In genomic region chr1:72623299-72623708, GRCh38 we compare ENCODE assay signal across 9 cellular contexts.
A peak's percentile ranks its signal among the peaks of the same experiment; 100 is the strongest.
DNase-seq lines count a peak whose midpoint lies in the region; ATAC-seq and TF ChIP-seq lines count a peak whose summit lies in the region.
"Had no signal": no experiment of that assay in that cellular context is flagged by ENCODE, and none has a peak within 500 bp of the region (broad histone marks: within the 10 kb centered on the region; RNA-seq: fewer than 3 reads in every experiment).

No MANE protein-coding gene starts in this region.

- H3K27ac Mint-ChIP-seq in activated T-helper 2 cell treated with anti-CD3 and anti-CD28 coated beads, Interferon-gamma antibody, Interleukin-2, Interleukin-4, amounts not matched to agents 10 μg/mL and 5 μg/mL and 100 μg/mL, durations not matched to agents 14 hours and 24 hours and 36 hours, result no peak overlapping the region
- H3K27ac Mint-ChIP-seq: activated B cell treated with CpG ODN at 0.5 μM for 24 hours had no signal

- TF ChIP-seq CTCF in HL-60 (IDR thresholded peaks at IDR 0.05; ENCODE audit: insufficient read depth, low read length), result peak; percentile 54
- peak; percentile 25 for TF ChIP-seq CTCF in coronary artery (IDR thresholded peaks at IDR 0.05)

- ATAC-seq in GM21423 (IDR thresholded peaks at IDR 0.05; ENCODE audit: unreplicated experiment), result peak; percentile 82

- intact Hi-C loops in activated T-helper 2 cell treated with anti-CD3 and anti-CD28 coated beads, Interferon-gamma antibody, Interleukin-2, Interleukin-4, amounts not matched to agents 10 μg/mL and 5 μg/mL and 100 μg/mL, durations not matched to agents 14 hours and 24 hours and 36 hours (cut with micrococcal nuclease), result loop anchor here (5.0 kb wide), 1 partner anchor 1374 kb away; no protein-coding TSS in a partner anchor

- H3K36me3 Mint-ChIP-seq in activated T-helper 2 cell treated with anti-CD3 and anti-CD28 coated beads, Interferon-gamma antibody, Interleukin-2, Interleukin-4, amounts not matched to agents 10 μg/mL and 5 μg/mL and 100 μg/mL, durations not matched to agents 14 hours and 24 hours and 36 hours (ENCODE audit: low read depth), result no peaks in the 10 kb centered on the region

- no peaks in the 10 kb centered on the region for H3K9me3 Mint-ChIP-seq in activated T-helper 2 cell treated with anti-CD3 and anti-CD28 coated beads, Interferon-gamma antibody, Interleukin-2, Interleukin-4, amounts not matched to agents 10 μg/mL and 5 μg/mL and 100 μg/mL, durations not matched to agents 14 hours and 24 hours and 36 hours
- H3K9me3 Mint-ChIP-seq: activated B cell treated with CpG ODN at 0.5 μM for 24 hours had no signal

- no peaks in the 10 kb centered on the region for H3K27me3 Mint-ChIP-seq in activated T-helper 2 cell treated with anti-CD3 and anti-CD28 coated beads, Interferon-gamma antibody, Interleukin-2, Interleukin-4, amounts not matched to agents 10 μg/mL and 5 μg/mL and 100 μg/mL, durations not matched to agents 14 hours and 24 hours and 36 hours (ENCODE audit: low read depth)
- H3K27me3 Mint-ChIP-seq: activated B cell treated with CpG ODN at 0.5 μM for 24 hours had no signal

- H3K4me3 Mint-ChIP-seq in activated T-helper 2 cell treated with anti-CD3 and anti-CD28 coated beads, Interferon-gamma antibody, Interleukin-2, Interleukin-4, amounts not matched to agents 10 μg/mL and 5 μg/mL and 100 μg/mL, durations not matched to agents 14 hours and 24 hours and 36 hours (ENCODE audit: low read depth), result no peak overlapping the region
- H3K4me3 Mint-ChIP-seq: activated B cell treated with CpG ODN at 0.5 μM for 24 hours had no signal

- DNase-seq in Daoy (ENCODE audit: low read depth), result peak; percentile 3
- peak; percentile 15 to 52 for DNase-seq in HL-60 (ENCODE audit: low read depth in 1 of 2, low spot score in 1 of 2)
- DNase-seq in NOMO-1 treated with dmso at 0.1 percent for 144 hours (lab: John Stamatoyannopoulos, UW; ENCODE audit: unreplicated experiment), result peak; percentile 32
- no peak for DNase-seq in coronary artery (ENCODE audit: low spot score)
- peak; percentile 78 for DNase-seq in medulla oblongata (ENCODE audit: extremely low spot score)
- no peak for DNase-seq in activated T-helper 2 cell treated with anti-CD3 and anti-CD28 coated beads, Interferon-gamma antibody, Interleukin-2, Interleukin-4, amounts not matched to agents 10 μg/mL and 5 μg/mL and 100 μg/mL, durations not matched to agents 14 hours and 24 hours and 36 hours (ENCODE audit: low spot score)
- DNase-seq in activated CD8-positive, alpha-beta memory T cell treated with anti-CD3 and anti-CD28 coated beads for 24 hours, result no peak
- DNase-seq: activated B cell treated with CpG ODN at 0.5 μM for 24 hours had no signal

- 0 out of 2 replicates have a peak overlapping the region, but pooled peaks have one; percentile 2 for H3K27ac ChIP-seq in HL-60 (replicated peaks)
- no peak overlapping the region for H3K27ac ChIP-seq in coronary artery

- H3K4me1 Mint-ChIP-seq in activated T-helper 2 cell treated with anti-CD3 and anti-CD28 coated beads, Interferon-gamma antibody, Interleukin-2, Interleukin-4, amounts not matched to agents 10 μg/mL and 5 μg/mL and 100 μg/mL, durations not matched to agents 14 hours and 24 hours and 36 hours (ENCODE audit: low read depth), result no peaks in the 10 kb centered on the region
- H3K4me1 Mint-ChIP-seq: activated B cell treated with CpG ODN at 0.5 μM for 24 hours had no signal

- H3K27me3 ChIP-seq in HL-60 (ENCODE audit: insufficient read depth, poor library complexity, severe bottlenecking), result no peaks in the 10 kb centered on the region

- peak overlapping the region; percentile 17 for H3K4me3 ChIP-seq in HL-60 (replicated peaks; ENCODE audit: insufficient read depth, low read length)
- peak overlapping the region; percentile 57 for H3K4me3 ChIP-seq in coronary artery

Comparison
In these comparisons a context has a peak if more than half of its experiments do, and no peak if none do; other contexts are left out.
1. DNase-seq: peak in Daoy (single experiment), HL-60 (2 of 2), NOMO-1 treated with dmso at 0.1 percent for 144 hours (single experiment) and medulla oblongata (single experiment); none in coronary artery (single experiment), activated T-helper 2 cell treated with anti-CD3 and anti-CD28 coated beads, Interferon-gamma antibody, Interleukin-2, Interleukin-4, amounts not matched to agents 10 μg/mL and 5 μg/mL and 100 μg/mL, durations not matched to agents 14 hours and 24 hours and 36 hours (single experiment) and activated CD8-positive, alpha-beta memory T cell treated with anti-CD3 and anti-CD28 coated beads for 24 hours (single experiment).